In genomic region chr10:114342976-114343375, GRCh38 we compare ENCODE assay signal across 24 cellular contexts.
"Had no signal": no experiment of that assay in that cellular context is flagged by ENCODE, and none has a peak within 500 bp of the region (broad histone marks: within the 10 kb centered on the region; RNA-seq: fewer than 3 reads in every experiment).

No MANE protein-coding gene starts in this region.

- H3K27ac ChIP-seq: cardiac muscle cell, SJCRH30 had no signal

- H3K27me3 Mint-ChIP-seq: activated naive CD8-positive, alpha-beta T cell treated with anti-CD3 and anti-CD28 coated beads, Interleukin-2, amount 50 U/mL, for 24 hours had no signal

- H3K9me3 ChIP-seq: SJCRH30, SK-N-SH had no signal

- H3K4me3 ChIP-seq: cardiac muscle cell, K562, SJCRH30 had no signal

- H3K4me1 ChIP-seq: SJCRH30 had no signal

- DNase-seq: activated CD4-positive, alpha-beta T cell treated with anti-CD3 and anti-CD28 coated beads for 4 hours; activated CD4-positive, alpha-beta T cell treated with anti-CD3 and anti-CD28 coated beads, Interleukin-2, amount 50 U/mL, for 4 hours; activated CD8-positive, alpha-beta memory T cell treated with anti-CD3 and anti-CD28 coated beads, Interleukin-2, amount 50 U/mL, for 48 hours; activated CD8-positive, alpha-beta T cell treated with anti-CD3 and anti-CD28 coated beads, Interleukin-2, amount 10 ng/mL, durations not matched to agents 7 days and 5 days; activated naive CD4-positive, alpha-beta T cell; activated naive CD8-positive, alpha-beta T cell treated with anti-CD3 and anti-CD28 coated beads, Interleukin-2, amount 50 U/mL, for 24 hours; activated T-cell treated with anti-CD3 and anti-CD28 coated beads, Interleukin-2, amount 50 U/mL, for 1 hour; amygdala; Kasumi-1; NCI-H1092; NCI-H1436; NCI-H1694 treated with DMSO at 0.1 percent for 48 hours; NCI-H2029 treated with DMSO at 0.1 percent for 48 hours; NK-92 treated with Interleukin-12 subunit alpha and Interleukin-12 subunit beta, amount 100 ng/mL, for 24 hours; OCI-M1; SJCRH30; SK-N-SH had no signal

- H3K36me3 Mint-ChIP-seq: activated naive CD4-positive, alpha-beta T cell treated with anti-CD3 and anti-CD28 coated beads, Interleukin-2, amount 50 U/mL, for 72 hours; brain had no signal

- H3K4me2 ChIP-seq: SK-N-SH had no signal

- H3K4me3 Mint-ChIP-seq: activated CD8-positive, alpha-beta T cell treated with anti-CD3 and anti-CD28 coated beads, Interleukin-2, amount 10 ng/mL, durations not matched to agents 7 days and 5 days; activated naive CD8-positive, alpha-beta T cell treated with anti-CD3 and anti-CD28 coated beads, Interleukin-2, amount 50 U/mL, for 24 hours; brain; T-helper 2 cell treated with Interferon-gamma antibody and Interleukin-4, amounts not matched to agents 5 μg/mL and 100 μg/mL, for 36 hours had no signal

- H3K9me3 Mint-ChIP-seq: activated naive CD4-positive, alpha-beta T cell treated with anti-CD3 and anti-CD28 coated beads, Interleukin-2, amount 50 U/mL, for 72 hours; activated naive CD8-positive, alpha-beta T cell treated with anti-CD3 and anti-CD28 coated beads, Interleukin-2, amount 50 U/mL, for 24 hours; brain; T-helper 2 cell treated with Interferon-gamma antibody and Interleukin-4, amounts not matched to agents 5 μg/mL and 100 μg/mL, for 36 hours had no signal

- H3K27ac Mint-ChIP-seq: activated CD8-positive, alpha-beta T cell treated with anti-CD3 and anti-CD28 coated beads, Interleukin-2, amount 10 ng/mL, durations not matched to agents 7 days and 5 days; activated naive CD4-positive, alpha-beta T cell treated with anti-CD3 and anti-CD28 coated beads, Interleukin-2, amount 50 U/mL, for 72 hours; activated naive CD8-positive, alpha-beta T cell treated with anti-CD3 and anti-CD28 coated beads, Interleukin-2, amount 50 U/mL, for 24 hours; T-helper 2 cell treated with Interferon-gamma antibody and Interleukin-4, amounts not matched to agents 5 μg/mL and 100 μg/mL, for 36 hours had no signal

- H3K9ac ChIP-seq: SK-N-SH had no signal

- H3K27me3 ChIP-seq: SJCRH30 had no signal

- ATAC-seq: activated CD4-positive, CD25-positive, alpha-beta regulatory T cell treated with anti-CD3 and anti-CD28 coated beads, Interleukin-2, amount 50 U/mL, for 24 hours; activated CD8-positive, alpha-beta T cell treated with anti-CD3 and anti-CD28 coated beads, Interleukin-2, amount 10 ng/mL, durations not matched to agents 7 days and 5 days; activated naive CD4-positive, alpha-beta T cell treated with anti-CD3 and anti-CD28 coated beads, Interleukin-2, amount 50 U/mL, for 72 hours; activated naive CD8-positive, alpha-beta T cell treated with anti-CD3 and anti-CD28 coated beads, Interleukin-2, amount 50 U/mL, for 24 hours; K562; Right ventricle myocardium inferior had no signal

- H3K36me3 ChIP-seq: cardiac muscle cell, SJCRH30 had no signal
